Comparison of ENCODE assay signal across 35 cellular contexts in genomic region chr3:61625429-61625828, GRCh38.
"Had no signal": no experiment of that assay in that cellular context is flagged by ENCODE, and none has a peak within 500 bp of the region (broad histone marks: within the 10 kb centered on the region; RNA-seq: fewer than 3 reads in every experiment).

No MANE protein-coding gene starts in this region.

- H3K27ac ChIP-seq: adrenal gland, brain microvascular endothelial cell, breast epithelium, WERI-Rb-1 had no signal

- H3K27ac Mint-ChIP-seq: activated B cell treated with CpG ODN at 0.5 μM for 24 hours; activated CD4-positive, alpha-beta memory T cell treated with anti-CD3 and anti-CD28 coated beads for 36 hours; activated CD4-positive, alpha-beta T cell treated with anti-CD3 and anti-CD28 coated beads, Interleukin-2, amount 10 ng/mL, durations not matched to agents 24 days and 14 days; activated CD8-positive, alpha-beta T cell treated with anti-CD3 and anti-CD28 coated beads for 36 hours; activated naive CD4-positive, alpha-beta T cell treated with anti-CD3 and anti-CD28 coated beads for 36 hours; activated naive CD4-positive, alpha-beta T cell treated with anti-CD3 and anti-CD28 coated beads, Interleukin-2, amount 50 U/mL, for 72 hours; activated naive CD8-positive, alpha-beta T cell treated with anti-CD3 and anti-CD28 coated beads for 36 hours; activated T-cell treated with anti-CD3 and anti-CD28 coated beads, Interleukin-2, amount 50 U/mL, for 72 hours; activated T-helper 1 cell treated with anti-CD3 and anti-CD28 coated beads, Interleukin-12 subunit alpha, Interleukin-12 subunit beta, Interleukin-2, Interleukin-4 antibody, amounts not matched to agents 30 ng/mL and 10 ng/mL and 1 ng/mL, durations not matched to agents 14 hours and 24 hours and 36 hours; activated T-helper 17 cell treated with anti-CD3 and anti-CD28 coated beads, Interleukin-2, amount 50 U/mL, for 72 hours; T-helper 1 cell treated with Interleukin-12 subunit alpha and Interleukin-12 subunit beta and Interleukin-4 antibody, amounts not matched to agents 30 μg/mL and 1 μg/mL, for 36 hours; T-helper 2 cell treated with Interferon-gamma antibody and Interleukin-4, amounts not matched to agents 5 μg/mL and 100 μg/mL, for 36 hours had no signal

- H3K4me1 Mint-ChIP-seq: activated B cell treated with CpG ODN at 0.5 μM for 24 hours; activated CD4-positive, alpha-beta T cell treated with anti-CD3 and anti-CD28 coated beads, Interleukin-2, amount 10 ng/mL, durations not matched to agents 24 days and 14 days; activated naive CD8-positive, alpha-beta T cell treated with anti-CD3 and anti-CD28 coated beads for 36 hours; activated T-helper 17 cell treated with anti-CD3 and anti-CD28 coated beads, Interleukin-2, amount 50 U/mL, for 72 hours had no signal

- H3K4me3 ChIP-seq: adrenal gland, body of pancreas, breast epithelium had no signal

- ATAC-seq: activated CD8-positive, alpha-beta T cell treated with anti-CD3 and anti-CD28 coated beads for 36 hours; activated naive CD4-positive, alpha-beta T cell treated with anti-CD3 and anti-CD28 coated beads, Interleukin-2, amount 50 U/mL, for 72 hours; activated T-cell treated with anti-CD3 and anti-CD28 coated beads, Interleukin-2, amount 50 U/mL, for 4 hours; activated T-cell treated with anti-CD3 and anti-CD28 coated beads, Interleukin-2, amount 50 U/mL, for 72 hours; activated T-helper 17 cell treated with anti-CD3 and anti-CD28 coated beads, Interleukin-2, amount 50 U/mL, for 72 hours; body of pancreas had no signal

- H3K9me3 ChIP-seq: adrenal gland, body of pancreas, breast epithelium had no signal

- H3K36me3 Mint-ChIP-seq: activated CD4-positive, alpha-beta memory T cell treated with anti-CD3 and anti-CD28 coated beads for 36 hours; activated naive CD4-positive, alpha-beta T cell treated with anti-CD3 and anti-CD28 coated beads, Interleukin-2, amount 50 U/mL, for 72 hours; activated naive CD8-positive, alpha-beta T cell treated with anti-CD3 and anti-CD28 coated beads for 36 hours had no signal

- H3K27me3 ChIP-seq: adrenal gland, body of pancreas, brain microvascular endothelial cell, breast epithelium had no signal

- DNase-seq: activated B cell treated with CpG ODN at 0.5 μM for 24 hours; activated CD4-positive, alpha-beta memory T cell treated with anti-CD3 and anti-CD28 coated beads for 36 hours; activated CD4-positive, alpha-beta T cell treated with anti-CD3 and anti-CD28 coated beads for 4 hours; activated CD4-positive, alpha-beta T cell treated with anti-CD3 and anti-CD28 coated beads, Interleukin-2, amount 10 ng/mL, durations not matched to agents 24 days and 14 days; activated CD4-positive, alpha-beta T cell treated with anti-CD3 and anti-CD28 coated beads, Interleukin-2, amount 50 U/mL, for 1 hour; activated CD4-positive, alpha-beta T cell treated with anti-CD3 and anti-CD28 coated beads, Interleukin-2, amount 50 U/mL, for 4 hours; activated CD4-positive, CD25-positive, alpha-beta regulatory T cell treated with anti-CD3 and anti-CD28 coated beads, Interleukin-2, amount 50 U/mL, for 72 hours; activated CD8-positive, alpha-beta memory T cell treated with anti-CD3 and anti-CD28 coated beads, Interleukin-2, amount 50 U/mL, for 4 hours; activated CD8-positive, alpha-beta T cell treated with anti-CD3 and anti-CD28 coated beads for 36 hours; activated effector memory CD4-positive, alpha-beta T cell treated with anti-CD3 and anti-CD28 coated beads, Interleukin-2, amount 50 U/mL, for 16 hours; activated gamma-delta T cell treated with Interleukin-2 at 50 U/mL for 16 hours; activated naive CD4-positive, alpha-beta T cell; activated naive CD4-positive, alpha-beta T cell treated with anti-CD3 and anti-CD28 coated beads for 36 hours; activated naive CD4-positive, alpha-beta T cell treated with anti-CD3 and anti-CD28 coated beads, Interleukin-2, amount 50 U/mL, for 16 hours; activated naive CD8-positive, alpha-beta T cell treated with anti-CD3 and anti-CD28 coated beads for 36 hours; activated T-cell treated with anti-CD3 and anti-CD28 coated beads for 4 hours; activated T-cell treated with anti-CD3 and anti-CD28 coated beads, Interleukin-2, amount 50 U/mL, for 1 hour; activated T-cell treated with anti-CD3 and anti-CD28 coated beads, Interleukin-2, amount 50 U/mL, for 4 hours; activated T-cell treated with anti-CD3 and anti-CD28 coated beads, Interleukin-2, amount 50 U/mL, for 72 hours; adrenal gland; amniotic stem cell; aorta; body of pancreas; brain microvascular endothelial cell; central memory CD4-positive, alpha-beta T cell; T-helper 1 cell; T-helper 2 cell; T-helper 9 cell; WERI-Rb-1 had no signal

- H3K4me1 ChIP-seq: breast epithelium had no signal

- H3K9me3 Mint-ChIP-seq: activated B cell treated with CpG ODN at 0.5 μM for 24 hours; activated CD4-positive, alpha-beta T cell treated with anti-CD3 and anti-CD28 coated beads, Interleukin-2, amount 10 ng/mL, durations not matched to agents 24 days and 14 days; activated naive CD4-positive, alpha-beta T cell treated with anti-CD3 and anti-CD28 coated beads for 36 hours; activated naive CD8-positive, alpha-beta T cell treated with anti-CD3 and anti-CD28 coated beads for 36 hours; activated T-cell treated with anti-CD3 and anti-CD28 coated beads, Interleukin-2, amount 50 U/mL, for 4 hours; activated T-cell treated with anti-CD3 and anti-CD28 coated beads, Interleukin-2, amount 50 U/mL, for 72 hours; activated T-helper 1 cell treated with anti-CD3 and anti-CD28 coated beads, Interleukin-12 subunit alpha, Interleukin-12 subunit beta, Interleukin-2, Interleukin-4 antibody, amounts not matched to agents 30 ng/mL and 10 ng/mL and 1 ng/mL, durations not matched to agents 14 hours and 24 hours and 36 hours; T-helper 1 cell treated with Interleukin-12 subunit alpha and Interleukin-12 subunit beta and Interleukin-4 antibody, amounts not matched to agents 30 μg/mL and 1 μg/mL, for 36 hours; T-helper 2 cell treated with Interferon-gamma antibody and Interleukin-4, amounts not matched to agents 5 μg/mL and 100 μg/mL, for 36 hours had no signal

- H3K4me3 Mint-ChIP-seq: activated B cell treated with CpG ODN at 0.5 μM for 24 hours; activated CD4-positive, alpha-beta memory T cell treated with anti-CD3 and anti-CD28 coated beads for 36 hours; activated CD4-positive, alpha-beta T cell treated with anti-CD3 and anti-CD28 coated beads, Interleukin-2, amount 10 ng/mL, durations not matched to agents 24 days and 14 days; activated CD8-positive, alpha-beta T cell treated with anti-CD3 and anti-CD28 coated beads for 36 hours; activated naive CD4-positive, alpha-beta T cell treated with anti-CD3 and anti-CD28 coated beads for 36 hours; activated naive CD8-positive, alpha-beta T cell treated with anti-CD3 and anti-CD28 coated beads for 36 hours; activated T-cell treated with anti-CD3 and anti-CD28 coated beads, Interleukin-2, amount 50 U/mL, for 4 hours; activated T-cell treated with anti-CD3 and anti-CD28 coated beads, Interleukin-2, amount 50 U/mL, for 72 hours; activated T-helper 1 cell treated with anti-CD3 and anti-CD28 coated beads, Interleukin-12 subunit alpha, Interleukin-12 subunit beta, Interleukin-2, Interleukin-4 antibody, amounts not matched to agents 30 ng/mL and 10 ng/mL and 1 ng/mL, durations not matched to agents 14 hours and 24 hours and 36 hours; activated T-helper 17 cell treated with anti-CD3 and anti-CD28 coated beads, Interleukin-2, amount 50 U/mL, for 72 hours; T-helper 1 cell treated with Interleukin-12 subunit alpha and Interleukin-12 subunit beta and Interleukin-4 antibody, amounts not matched to agents 30 μg/mL and 1 μg/mL, for 36 hours; T-helper 2 cell treated with Interferon-gamma antibody and Interleukin-4, amounts not matched to agents 5 μg/mL and 100 μg/mL, for 36 hours had no signal

- H3K27me3 Mint-ChIP-seq: activated B cell treated with CpG ODN at 0.5 μM for 24 hours; activated CD4-positive, alpha-beta memory T cell treated with anti-CD3 and anti-CD28 coated beads for 36 hours; activated CD4-positive, alpha-beta T cell treated with anti-CD3 and anti-CD28 coated beads, Interleukin-2, amount 10 ng/mL, durations not matched to agents 24 days and 14 days; activated T-helper 17 cell treated with anti-CD3 and anti-CD28 coated beads, Interleukin-2, amount 50 U/mL, for 72 hours had no signal

- H3K36me3 ChIP-seq: adrenal gland, brain microvascular endothelial cell, breast epithelium had no signal
